ENCODE assay signal across 2 cellular contexts in the genomic region with DNA sequence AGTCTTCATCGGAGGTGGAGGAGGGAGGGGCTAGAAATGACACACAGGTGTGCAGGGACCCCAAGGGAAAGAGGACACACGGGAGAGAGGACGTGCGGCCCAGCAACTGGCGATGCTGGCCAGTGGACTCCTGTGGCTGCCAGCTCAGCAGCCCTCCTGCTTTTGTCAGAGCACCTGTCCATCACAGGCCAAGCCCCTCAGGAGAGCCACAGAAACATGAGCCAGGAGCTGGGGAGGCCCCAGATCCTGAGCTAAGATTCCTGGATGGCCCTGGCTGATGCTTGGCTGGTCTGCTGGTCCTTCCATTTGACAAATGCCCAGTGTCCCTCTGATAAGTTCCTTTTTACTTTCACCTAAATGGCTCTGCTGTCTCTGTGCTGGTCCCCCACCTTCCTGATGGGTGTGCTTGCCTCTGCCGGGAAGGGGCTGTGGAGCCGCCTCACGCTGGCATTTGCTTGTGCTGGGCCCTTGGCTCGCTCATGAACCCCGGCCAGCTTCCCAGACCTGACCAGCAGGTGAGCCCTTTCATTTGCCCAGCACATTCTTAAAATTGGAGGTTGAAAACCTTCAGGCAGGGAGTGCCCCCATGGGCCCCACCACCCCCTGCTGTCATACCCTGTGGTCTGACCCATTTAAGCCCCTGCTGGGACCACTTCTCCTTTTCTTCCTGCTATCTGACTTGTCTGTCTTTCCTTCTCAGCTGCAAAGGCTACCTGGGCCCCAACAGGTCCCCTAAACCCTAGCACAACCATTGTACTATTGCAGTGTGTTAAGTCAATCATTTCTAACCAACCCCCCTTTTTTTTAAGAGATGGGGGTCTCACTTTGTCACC.
TF ChIP-seq lines count a peak whose summit lies in the region.

No MANE protein-coding gene starts in this region.

TF ChIP-seq in GM12891, 5 proteins besides CTCF, POLR2A, EP300 and RAD21 (continued from another document):
- TF ChIP-seq SPI1 (IDR thresholded peaks at IDR 0.05; ENCODE audit: low read depth, low read length) = peak; percentile 57

TF ChIP-seq in K562, 482 proteins besides CTCF, POLR2A, EP300 and RAD21:
- TF ChIP-seq CCNT2 (IDR thresholded peaks at IDR 0.05; ENCODE audit: borderline replicate concordance, extremely low read depth, insufficient read length, low read depth, low read length) (no peak), HIVEP1 (CRISPR knock-in tag; IDR thresholded peaks at IDR 0.05) (no peak), SPI1 (IDR thresholded peaks at IDR 0.05; ENCODE audit: borderline replicate concordance, low read depth, low read length) (peak; percentile 34; the same call in 1 of the 2 replicates), ATF4 (CRISPR knock-in tag; IDR thresholded peaks at IDR 0.05) (no peak)
TF ChIP-seq in K562: peak in this region for 1.
